8 cellular contexts compared by ENCODE assay signal in the genomic region with DNA sequence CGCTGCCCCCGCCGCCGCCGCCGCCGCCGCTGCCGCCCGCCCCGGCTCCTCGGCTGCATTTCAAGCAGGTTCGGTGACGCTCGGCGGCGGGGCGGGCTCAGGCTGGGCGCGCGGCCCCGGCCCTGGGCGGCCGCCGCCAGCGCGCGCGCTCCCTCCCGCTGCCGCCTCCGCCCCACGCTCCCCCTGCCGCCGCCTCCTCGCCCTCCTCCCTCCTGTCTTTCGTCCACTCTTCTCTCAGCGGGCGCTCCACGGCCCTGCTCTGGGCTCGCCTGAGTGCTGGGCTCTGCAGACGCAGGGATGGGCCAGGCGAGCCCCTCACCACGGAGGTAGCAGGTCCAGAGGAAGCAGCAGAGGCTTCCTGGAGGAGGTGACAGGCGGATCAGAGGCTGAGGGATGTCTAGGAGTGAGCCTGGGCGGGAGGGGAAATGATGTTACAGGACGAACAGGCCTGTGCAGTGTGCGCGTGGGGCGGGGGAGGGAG. TPM values are rescaled to one million over a fixed set of nuclear protein-coding genes. Genes with fewer than 3 reads are reported as not detected.
DNase-seq lines count a peak whose midpoint lies in the region; ATAC-seq and TF ChIP-seq lines count a peak whose summit lies in the region.

A gene (minus strand): TSS at position 62 of the 481 bp plus-strand sequence. CDS start 158 bp downstream, outside the sequence.

- H3K4me1 Mint-ChIP-seq in naive thymus-derived CD4-positive, alpha-beta T cell: peaks cover 4 to 46% (median 12%) of the 10 kb centered on the region in 7 donors

- POLR2A ChIA-PET in naive thymus-derived CD4-positive, alpha-beta T cell (lab: Charles Lee): no interaction called here

- no peak for TF ChIP-seq CTCF in HL-60 (IDR thresholded peaks at IDR 0.05; ENCODE audit: insufficient read depth, low read length)

- H3K4me1 ChIP-seq in BLaER1: peaks cover 48% of the 10 kb centered on the region
- H3K4me1 ChIP-seq in naive thymus-derived CD4-positive, alpha-beta T cell (ENCODE audit: control insufficient read depth in 2 of 2, insufficient read depth in 2 of 2, low read length in 2 of 2): peaks cover 5 to 14% of the 10 kb centered on the region in 2 donors

- H3K9ac ChIP-seq in BLaER1: peak within 1 kb of the TSS; percentile 85

- H3K36me3 Mint-ChIP-seq in naive thymus-derived CD4-positive, alpha-beta T cell: peaks cover 0 to 12% (median 0%) of the 10 kb centered on the region in 5 donors

- peaks cover 0 to 1% (median 0%) of the 10 kb centered on the region in 11 donors for H3K9me3 Mint-ChIP-seq in naive thymus-derived CD4-positive, alpha-beta T cell

- peak within 1 kb of the TSS; percentile 92 to 100 (median 94) for H3K4me3 Mint-ChIP-seq in naive thymus-derived CD4-positive, alpha-beta T cell

- H3K27me3 ChIP-seq in BLaER1 (no peaks in the 10 kb centered on the region), HL-60 (ENCODE audit: insufficient read depth, poor library complexity, severe bottlenecking) (no peaks in the 10 kb centered on the region)
- no peaks in the 10 kb centered on the region for H3K27me3 ChIP-seq in naive thymus-derived CD4-positive, alpha-beta T cell (ENCODE audit: control insufficient read depth in 2 of 2, insufficient read depth in 2 of 2, low read length in 2 of 2)

- DNase-seq in HL-60 (ENCODE audit: low read depth in 1 of 2, low spot score in 1 of 2) (peak; percentile 46 to 72), OCI-M1 (lab: John Stamatoyannopoulos, UW) (peak; percentile 60)
- peak; percentile 81 for DNase-seq in activated T-cell treated with anti-CD3 and anti-CD28 coated beads, Interleukin-2, amount 50 U/mL, for 1 hour
- peak; percentile 60 to 86 (median 71) for DNase-seq in naive thymus-derived CD4-positive, alpha-beta T cell
- DNase-seq in stimulated activated naive CD4-positive, alpha-beta T cell (lab: John Stamatoyannopoulos, UW): peak; percentile 37 to 70 (median 64)

- ATAC-seq in GM19372 (IDR thresholded peaks at IDR 0.05; ENCODE audit: low read depth, unreplicated experiment) (peak; percentile 45), esophagus mucosa (peak; percentile 40)
- peak; percentile 69 for ATAC-seq in naive thymus-derived CD4-positive, alpha-beta T cell

- intact Hi-C loops in naive thymus-derived CD4-positive, alpha-beta T cell (cut with micrococcal nuclease): loop anchor here (1.0 to 10.0 kb wide), 10 partner anchors 36 to 1437 kb away; a partner anchor contains a TSS

- peak within 1 kb of the TSS; percentile 89 for H3K4me2 ChIP-seq in BLaER1

- H3K9me3 ChIP-seq in BLaER1: no peaks in the 10 kb centered on the region
- H3K9me3 ChIP-seq in naive thymus-derived CD4-positive, alpha-beta T cell (ENCODE audit: control insufficient read depth in 2 of 3, low read length in 3 of 3): no peaks in the 10 kb centered on the region

- peaks cover 25% of the 10 kb centered on the region for H3K36me3 ChIP-seq in BLaER1
- H3K36me3 ChIP-seq in naive thymus-derived CD4-positive, alpha-beta T cell (ENCODE audit: control insufficient read depth in 2 of 3, insufficient read depth in 3 of 3, low read length in 3 of 3): peaks cover 0 to 4% (median 0%) of the 10 kb centered on the region in 3 experiments

- CTCF ChIA-PET in naive thymus-derived CD4-positive, alpha-beta T cell (lab: Charles Lee): no interaction called here

- peak within 1 kb of the TSS; percentile 98 for H3K4me3 ChIP-seq in BLaER1
- H3K4me3 ChIP-seq in HL-60 (replicated peaks; ENCODE audit: insufficient read depth, low read length): peak within 1 kb of the TSS; percentile 77
- H3K4me3 ChIP-seq in naive thymus-derived CD4-positive, alpha-beta T cell (ENCODE audit: low read length): peak within 1 kb of the TSS; percentile 88

- H4K20me1 ChIP-seq in BLaER1: peaks cover 29% of the 10 kb centered on the region

- H3K27me3 Mint-ChIP-seq in naive thymus-derived CD4-positive, alpha-beta T cell: no peaks in the 10 kb centered on the region

- H3K27ac ChIP-seq in BLaER1 (peak within 1 kb of the TSS; percentile 90), HL-60 (replicated peaks) (peak within 1 kb of the TSS; percentile 93)
- H3K27ac ChIP-seq in naive thymus-derived CD4-positive, alpha-beta T cell (ENCODE audit: low read depth, low read length): peak within 1 kb of the TSS; percentile 56

- H3K27ac Mint-ChIP-seq in naive thymus-derived CD4-positive, alpha-beta T cell: peak within 1 kb of the TSS; percentile 54 to 99 (median 84)

RNA-seq across cellular contexts. Expression of the gene that starts here (rescaled TPM):
- total RNA-seq in esophagus mucosa: 21.0 TPM
- total RNA-seq in naive thymus-derived CD4-positive, alpha-beta T cell: 10 to 100 TPM in 2 of 5 experiments, 1 to 10 TPM in 3; 4.3 to 45.8 (median 9.9) TPM
- under 1 TPM; 0.64 to 0.92 TPM for polyA plus RNA-seq in naive thymus-derived CD4-positive, alpha-beta T cell

Comparison
In these comparisons a context has a peak if more than half of its experiments do, and no peak if none do; other contexts are left out.
1. Peak in every context shown above with its lines: DNase-seq, ATAC-seq, H3K4me3 ChIP-seq and H3K27ac ChIP-seq.